In the genomic region with DNA sequence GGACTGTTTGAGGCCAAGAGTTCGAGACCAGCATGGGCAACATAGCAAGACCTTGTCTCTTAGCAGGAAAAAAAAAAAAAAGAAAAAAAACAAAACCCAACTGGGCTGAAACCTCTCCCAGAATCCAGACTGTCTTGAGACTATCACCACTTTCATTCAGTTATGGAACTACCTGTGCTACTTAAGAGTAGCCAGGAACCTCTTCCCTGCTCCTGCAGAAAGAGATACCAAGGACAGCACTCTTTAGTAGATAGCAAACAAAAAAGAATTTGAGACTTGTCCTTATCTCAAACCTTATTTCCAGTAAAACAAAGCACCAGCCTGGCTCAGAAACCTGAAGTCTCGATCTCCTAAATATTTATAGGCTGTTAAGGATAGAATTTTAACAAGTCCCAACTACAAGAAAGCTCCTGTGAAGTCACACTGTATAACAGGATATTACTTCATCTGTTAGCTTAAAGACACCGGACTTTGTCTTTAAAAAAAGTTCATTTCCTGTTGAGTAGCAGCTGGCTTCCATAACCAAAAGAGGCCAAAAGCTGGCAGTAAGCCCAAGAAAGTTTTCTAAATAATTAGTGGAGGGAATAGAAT, we compare ENCODE assay signal across 9 cellular contexts. TPM values are rescaled to one million over a fixed set of nuclear protein-coding genes. Genes with fewer than 3 reads are reported as not detected.
DNase-seq lines count a peak whose midpoint lies in the region; ATAC-seq and TF ChIP-seq lines count a peak whose summit lies in the region.
"Had no signal": no experiment of that assay in that cellular context is flagged by ENCODE, and none has a peak within 500 bp of the region (broad histone marks: within the 10 kb centered on the region; RNA-seq: fewer than 3 reads in every experiment).

No MANE protein-coding gene starts in this region.

- no peak overlapping the region for H2BK120ac ChIP-seq in trophoblast cell (ENCODE audit: insufficient read depth, low read length, poor library complexity)

- H4K8ac ChIP-seq in trophoblast cell (ENCODE audit: low read depth, low read length): no peak overlapping the region

- WGBS in trophoblast cell (ENCODE audit: extremely low coverage, insufficient coverage, insufficient read length): no CpG with 5 or more reads among the region's 3 CpGs

- no peak overlapping the region for H3K18ac ChIP-seq in trophoblast cell (ENCODE audit: low read length)

- no peak overlapping the region for H3K14ac ChIP-seq in trophoblast cell (ENCODE audit: low read length)

- no peak overlapping the region for H3K4me2 ChIP-seq in trophoblast cell (ENCODE audit: low read length)

- no peak overlapping the region for H3K27ac ChIP-seq in trophoblast cell (ENCODE audit: low read depth, low read length)

- H3K9ac ChIP-seq in trophoblast cell (ENCODE audit: low read length): no peak overlapping the region

- H2BK5ac ChIP-seq in trophoblast cell (ENCODE audit: low read depth, low read length, poor library complexity): no peak overlapping the region

- peaks cover 5 to 6% of the 10 kb centered on the region in 2 experiments for H3K36me3 ChIP-seq in trophoblast cell (ENCODE audit: control insufficient read depth in 1 of 2, insufficient read depth in 2 of 2, low read length in 2 of 2)

- H3K4ac ChIP-seq in trophoblast cell (ENCODE audit: low read depth, low read length): peak overlapping the region; percentile 49

- no peak overlapping the region for H2AFZ ChIP-seq in trophoblast cell (ENCODE audit: insufficient read depth, low read length, poor library complexity)

- no peak overlapping the region for H2AK5ac ChIP-seq in trophoblast cell (ENCODE audit: low read length)

- no peak for ATAC-seq in GM19324 (IDR thresholded peaks at IDR 0.05; ENCODE audit: low FRiP score, unreplicated experiment)

- DNase-seq in ELR (ENCODE audit: low read depth): peak; percentile 55
- DNase-seq in NAMALWA (ENCODE audit: low spot score): peak; percentile 76
- peak; percentile 66 for DNase-seq in choroid plexus epithelial cell (ENCODE audit: low read depth)
- DNase-seq in trophoblast cell: no peak
- DNase-seq in DMS79 (lab: John Stamatoyannopoulos, UW): no peak
- no peak for DNase-seq in UCSD-AML1 (lab: John Stamatoyannopoulos, UW; ENCODE audit: unreplicated experiment)
- DNase-seq in Ammon's horn (ENCODE audit: low spot score): no peak
- DNase-seq: anterior cingulate cortex had no signal

- H3K27me3 ChIP-seq in trophoblast cell (ENCODE audit: insufficient read depth, low read length): no peaks in the 10 kb centered on the region

- peaks cover 13% of the 10 kb centered on the region for H3K79me2 ChIP-seq in trophoblast cell (ENCODE audit: control insufficient read depth, insufficient read depth, low read length, poor library complexity)

- H4K12ac ChIP-seq in trophoblast cell (ENCODE audit: low read depth, low read length): no peak overlapping the region

- H3K23ac ChIP-seq in trophoblast cell (ENCODE audit: low read length): no peak overlapping the region

- TF ChIP-seq CTCF in choroid plexus epithelial cell (conservative IDR thresholded peaks at IDR 0.05; ENCODE audit: low read depth, low read length): no peak

- no peak overlapping the region for H4K91ac ChIP-seq in trophoblast cell (ENCODE audit: low read depth, low read length)

- H3K79me1 ChIP-seq in trophoblast cell (ENCODE audit: low read length): peaks cover 7% of the 10 kb centered on the region

- H2BK12ac ChIP-seq in trophoblast cell (ENCODE audit: low read length): no peak overlapping the region

- no peaks in the 10 kb centered on the region for H3K9me3 ChIP-seq in trophoblast cell (ENCODE audit: insufficient read depth, low read depth, low read length)

- H3K4me3 ChIP-seq in choroid plexus epithelial cell (ENCODE audit: low read depth, low read length) (no peak overlapping the region), trophoblast cell (ENCODE audit: low read depth, low read length) (no peak overlapping the region)

- H3K4me1 ChIP-seq in trophoblast cell (ENCODE audit: control insufficient read depth in 1 of 2, insufficient read depth in 2 of 2, low read length in 2 of 2): peaks cover 2 to 19% of the 10 kb centered on the region in 2 experiments

RNA-seq across cellular contexts. Expression of a gene that starts 5.1 kb away (rescaled TPM):
- 28.9 and 29.8 TPM in 2 replicates for polyA plus RNA-seq in trophoblast cell (2013)

Comparison
In these comparisons a context has a peak if more than half of its experiments do, and no peak if none do; other contexts are left out.
1. DNase-seq: peak in ELR (single experiment), NAMALWA (single experiment) and choroid plexus epithelial cell (single experiment); none in trophoblast cell (0 of 2), DMS79 (single experiment), UCSD-AML1 (single experiment) and Ammon's horn (single experiment).